9 cellular contexts compared by ENCODE assay signal in the genomic region with DNA sequence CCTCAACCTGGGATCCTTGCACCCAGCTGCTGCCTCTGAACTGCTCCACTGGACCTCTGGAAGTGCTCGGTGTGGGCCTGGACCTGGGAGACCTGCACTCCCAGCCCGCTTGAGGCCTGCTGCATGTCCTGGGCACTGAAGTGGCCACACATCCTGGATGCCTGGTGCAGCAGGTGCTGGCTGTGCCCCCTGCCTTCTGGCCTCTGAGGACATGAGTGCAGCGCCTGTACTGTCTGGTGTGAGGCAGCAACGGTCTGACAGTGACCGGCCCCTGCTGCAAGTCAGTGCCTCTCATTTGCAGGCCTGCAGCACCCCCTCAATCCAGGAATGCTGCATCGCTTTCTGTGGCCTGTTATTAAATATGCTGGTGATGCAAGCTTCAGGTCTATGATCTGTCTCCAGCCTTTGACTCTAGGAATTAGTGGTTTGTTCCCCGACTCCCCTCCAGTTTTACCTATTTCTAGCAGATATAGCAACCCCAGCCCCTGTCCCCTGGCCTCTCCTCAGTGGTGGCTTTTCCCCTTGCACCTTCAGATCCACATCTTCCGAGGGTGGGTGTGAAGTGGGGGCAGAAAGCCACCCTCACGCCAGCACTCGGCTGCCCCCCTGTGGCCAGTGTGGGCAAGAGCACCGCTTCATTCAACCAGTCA. TPM values are rescaled to one million over a fixed set of nuclear protein-coding genes. Genes with fewer than 3 reads are reported as not detected.
A peak's percentile ranks its signal among the peaks of the same experiment; 100 is the strongest.
DNase-seq lines count a peak whose midpoint lies in the region; ATAC-seq, FAIRE-seq and TF ChIP-seq lines count a peak whose summit lies in the region.
"Had no signal": no experiment of that assay in that cellular context is flagged by ENCODE, and none has a peak within 500 bp of the region (broad histone marks: within the 10 kb centered on the region; RNA-seq: fewer than 3 reads in every experiment).

No MANE protein-coding gene starts in this region.

- H2BK120ac ChIP-seq in trophoblast cell (ENCODE audit: insufficient read depth, low read length, poor library complexity): no peak overlapping the region

- H3K27me3 ChIP-seq in Caco-2 (replicated peaks; ENCODE audit: control insufficient read depth, insufficient read depth, low read length) (no peaks in the 10 kb centered on the region), trophoblast cell (ENCODE audit: insufficient read depth, low read length) (no peaks in the 10 kb centered on the region)

- H3K9ac ChIP-seq in trophoblast cell (ENCODE audit: low read length): no peak overlapping the region

- no peak overlapping the region for H3K27ac ChIP-seq in trophoblast cell (ENCODE audit: low read depth, low read length)

- no peaks in the 10 kb centered on the region for H3K79me1 ChIP-seq in trophoblast cell (ENCODE audit: low read length)

- TF ChIP-seq CTCF in Caco-2 (IDR thresholded peaks at IDR 0.05; ENCODE audit: insufficient read depth in 1 of 2, low read depth in 1 of 2, low read length in 1 of 2, severe bottlenecking in 1 of 2, unreplicated experiment in 1 of 2): peak; percentile 98
- TF ChIP-seq CTCF in fibroblast of villous mesenchyme (IDR thresholded peaks at IDR 0.05; ENCODE audit: insufficient read depth, low read depth, low read length): peak; percentile 98

- no peak overlapping the region for H3K4ac ChIP-seq in trophoblast cell (ENCODE audit: low read depth, low read length)

- no peaks in the 10 kb centered on the region; the same call in 1 of the 2 replicates for H3K36me3 ChIP-seq in Caco-2 (ENCODE audit: control insufficient read depth, insufficient read depth, low read length)
- peaks cover 12 to 16% of the 10 kb centered on the region in 2 experiments for H3K36me3 ChIP-seq in trophoblast cell (ENCODE audit: control insufficient read depth in 1 of 2, insufficient read depth in 2 of 2, low read length in 2 of 2)

- no peak overlapping the region for H3K27ac Mint-ChIP-seq in Caco-2 (ENCODE audit: unreplicated experiment)

- H2AK5ac ChIP-seq in trophoblast cell (ENCODE audit: low read length): no peak overlapping the region

- no peak overlapping the region for H2BK5ac ChIP-seq in trophoblast cell (ENCODE audit: low read depth, low read length, poor library complexity)

- no peaks in the 10 kb centered on the region for H3K27me3 Mint-ChIP-seq in Caco-2 (ENCODE audit: insufficient read depth, unreplicated experiment)

- no peak overlapping the region for H3K4me3 Mint-ChIP-seq in Caco-2 (ENCODE audit: unreplicated experiment)

- no peak overlapping the region for H3K14ac ChIP-seq in trophoblast cell (ENCODE audit: low read length)

- intact Hi-C loops in Caco-2 (cut with micrococcal nuclease; ENCODE audit: unreplicated experiment): loop anchor here (1.0 to 2.0 kb wide), 4 partner anchors 14 to 58 kb away; a partner anchor contains a TSS

- H3K4me3 ChIP-seq in Caco-2 (ENCODE audit: low read depth, low read length): no peak overlapping the region
- no peak overlapping the region for H3K4me3 ChIP-seq in fibroblast of villous mesenchyme (ENCODE audit: low read depth, low read length)
- H3K4me3 ChIP-seq in trophoblast cell (ENCODE audit: low read depth, low read length): no peak overlapping the region

- CTCF ChIA-PET in Caco-2 (lab: Charles Lee): interaction anchor here (0.5 to 6.4 kb wide), 10 partner anchors 11 to 1196 kb away, joined by 3 to 102 read pairs (median 4); a partner anchor contains a TSS

- H2AFZ ChIP-seq in trophoblast cell (ENCODE audit: insufficient read depth, low read length, poor library complexity): no peak overlapping the region

- no peak overlapping the region for H4K91ac ChIP-seq in trophoblast cell (ENCODE audit: low read depth, low read length)

- peak; percentile 50 for FAIRE-seq in urothelium cell line (lab: Jason Lieb, UNC)

- H3K23ac ChIP-seq in trophoblast cell (ENCODE audit: low read length): no peak overlapping the region

- POLR2A ChIA-PET in Caco-2 (lab: Charles Lee): interaction anchor here (0.5 kb wide), 1 partner anchor 10 kb away, joined by 3 read pairs; no protein-coding TSS in a partner anchor

- WGBS in trophoblast cell (ENCODE audit: extremely low coverage, insufficient coverage, insufficient read length): no CpG with 5 or more reads among the region's 11 CpGs

- no peak overlapping the region for H2BK12ac ChIP-seq in trophoblast cell (ENCODE audit: low read length)

- H3K36me3 Mint-ChIP-seq in Caco-2 (ENCODE audit: insufficient read depth, unreplicated experiment): peaks cover 5% of the 10 kb centered on the region

- H3K4me2 ChIP-seq in trophoblast cell (ENCODE audit: low read length): no peak overlapping the region

- no peak overlapping the region for H4K12ac ChIP-seq in trophoblast cell (ENCODE audit: low read depth, low read length)

- H3K9me3 Mint-ChIP-seq in Caco-2 (ENCODE audit: unreplicated experiment): no peaks in the 10 kb centered on the region

- H3K9me3 ChIP-seq in Caco-2: no peaks in the 10 kb centered on the region
- H3K9me3 ChIP-seq in trophoblast cell (ENCODE audit: insufficient read depth, low read depth, low read length): peaks cover 3% of the 10 kb centered on the region

- ATAC-seq in GM19455 (IDR thresholded peaks at IDR 0.05; ENCODE audit: unreplicated experiment): no peak

- no peaks in the 10 kb centered on the region for H3K79me2 ChIP-seq in trophoblast cell (ENCODE audit: control insufficient read depth, insufficient read depth, low read length, poor library complexity)

- H3K4me1 ChIP-seq in Caco-2 (no peaks in the 10 kb centered on the region), trophoblast cell (ENCODE audit: control insufficient read depth in 1 of 2, insufficient read depth in 2 of 2, low read length in 2 of 2) (no peaks in the 10 kb centered on the region)

- H4K8ac ChIP-seq in trophoblast cell (ENCODE audit: low read depth, low read length): no peak overlapping the region

- H3K4me1 Mint-ChIP-seq in Caco-2 (ENCODE audit: low read depth, unreplicated experiment): peaks cover 7% of the 10 kb centered on the region

- DNase-seq in Caco-2: peak; percentile 68 to 82
- DNase-seq in HPDE6-E6E7 (ENCODE audit: extremely low spot score): peak; percentile 70
- peak; percentile 53 for DNase-seq in RKO (ENCODE audit: low spot score)
- DNase-seq in activated T-helper 9 cell treated with anti-CD3 and anti-CD28 coated beads, Interleukin-2, amount 50 U/mL, for 16 hours (ENCODE audit: low read depth): peak; percentile 59
- peak; percentile 76 for DNase-seq in fibroblast of villous mesenchyme (ENCODE audit: low read depth)
- peak; percentile 39 to 69 for DNase-seq in trophoblast cell
- peak; percentile 84 for DNase-seq in urothelium cell line (ENCODE audit: low spot score)

- no peak overlapping the region for H3K18ac ChIP-seq in trophoblast cell (ENCODE audit: low read length)

- no TSS peak for BruUV-seq in Caco-2 (replicated peaks; lab: Mats Ljungman, UMichigan)

RNA-seq across cellular contexts. Expression of a gene that starts 3.6 kb away (rescaled TPM):
- not detected in 2 replicates for total RNA-seq in Caco-2 (2022)
- 0.32 and 0.43 TPM in 2 replicates for total RNA-seq in fibroblast of villous mesenchyme
- polyA plus RNA-seq in trophoblast cell (2013): not detected in 2 replicates
- total RNA-seq: T-helper 2 cell treated with Interferon-gamma antibody and Interleukin-4, amounts not matched to agents 100 ng/mL and 5 ng/mL, for 36 hours had no signal

RNA-seq across cellular contexts. Expression of a gene that starts 13.3 kb away (rescaled TPM):
- 67.2 and 78.0 TPM in 2 replicates for total RNA-seq in Caco-2 (2022)
- 70.0 and 71.8 TPM in 2 replicates for total RNA-seq in fibroblast of villous mesenchyme
- 42.6 and 44.2 TPM in 2 replicates for polyA plus RNA-seq in trophoblast cell (2013)

RNA-seq across cellular contexts. Expression of a gene that starts 31.9 kb away (rescaled TPM):
- 37.9 and 41.8 TPM in 2 replicates for total RNA-seq in Caco-2 (2022)
- total RNA-seq in fibroblast of villous mesenchyme: 2.2 and 2.9 TPM in 2 replicates
- 65.4 and 69.2 TPM in 2 replicates for polyA plus RNA-seq in trophoblast cell (2013)
